In genomic region chr21:43771698-43772367, GRCh38 we compare ENCODE assay signal across 20 cellular contexts. TPM values are rescaled to one million over a fixed set of nuclear protein-coding genes. Genes with fewer than 3 reads are reported as not detected.
A peak's percentile ranks its signal among the peaks of the same experiment; 100 is the strongest.
DNase-seq lines count a peak whose midpoint lies in the region; ATAC-seq and TF ChIP-seq lines count a peak whose summit lies in the region.
"Had no signal": no experiment of that assay in that cellular context is flagged by ENCODE, and none has a peak within 500 bp of the region (broad histone marks: within the 10 kb centered on the region; RNA-seq: fewer than 3 reads in every experiment).

No MANE protein-coding gene starts in this region.

- WGBS in H9 (ENCODE audit: extremely low coverage, insufficient read length, low lambda C conversion rate): no CpG with 5 or more reads among the region's 12 CpGs

- H3K27me3 Mint-ChIP-seq in H9 (ENCODE audit: low read depth): peaks cover 1% of the 10 kb centered on the region; the same call in 1 of the 2 replicates
- H3K27me3 Mint-ChIP-seq in chondrocyte (ENCODE audit: low read depth): no peaks in the 10 kb centered on the region
- H3K27me3 Mint-ChIP-seq in glutamatergic neuron (ENCODE audit: unreplicated experiment): peaks cover 11% of the 10 kb centered on the region
- H3K27me3 Mint-ChIP-seq: activated naive CD8-positive, alpha-beta T cell had no signal

- H3K9me3 Mint-ChIP-seq in H9 (no peaks in the 10 kb centered on the region; a peak in 1 of 5 replicates), chondrocyte (ENCODE audit: low read depth) (no peaks in the 10 kb centered on the region), glutamatergic neuron (ENCODE audit: unreplicated experiment) (peaks cover 6% of the 10 kb centered on the region)

- H3K27ac ChIP-seq in BLaER1 (0 out of 2 replicates have a peak overlapping the region, but pooled peaks have one; percentile 49), H9 (ENCODE audit: insufficient read length, low read depth, low read length) (no peak overlapping the region), substantia nigra (ENCODE audit: low read depth, low read length, poor library complexity, severe bottlenecking) (no peak overlapping the region), caudate nucleus (ENCODE audit: low read depth, low read length) (no peak overlapping the region)
- H3K27ac ChIP-seq: coronary artery, left ventricle myocardium inferior, right lobe of liver, stomach, uterus had no signal

- H2BK12ac ChIP-seq in H9 (ENCODE audit: insufficient read length, low read depth, low read length): no peak overlapping the region

- no peaks in the 10 kb centered on the region; the same call in 1 of the 2 replicates for H3K79me2 ChIP-seq in H9 (ENCODE audit: insufficient read depth, low read length)

- peak overlapping the region in 1 of 2 experiments; percentile 21; a peak in 2 of 5 replicates for H3K4me3 Mint-ChIP-seq in H9
- no peak overlapping the region for H3K4me3 Mint-ChIP-seq in chondrocyte (ENCODE audit: unreplicated experiment)
- peak overlapping the region; percentile 57 for H3K4me3 Mint-ChIP-seq in glutamatergic neuron (ENCODE audit: unreplicated experiment)
- H3K4me3 Mint-ChIP-seq: activated naive CD8-positive, alpha-beta T cell had no signal

- no peak overlapping the region for H3K23ac ChIP-seq in H9 (ENCODE audit: insufficient read length, low read depth, low read length)

- H4K8ac ChIP-seq in H9 (replicated peaks; ENCODE audit: insufficient read length, low read depth, low read length): no peak overlapping the region

- no peak overlapping the region for H2BK120ac ChIP-seq in H9 (ENCODE audit: low read depth, low read length, poor library complexity, severe bottlenecking)

- H4K91ac ChIP-seq in H9 (ENCODE audit: insufficient read length, low read depth, low read length): no peak overlapping the region

- peaks cover 32% of the 10 kb centered on the region for H4K20me1 ChIP-seq in BLaER1
- no peaks in the 10 kb centered on the region for H4K20me1 ChIP-seq in H9 (ENCODE audit: control insufficient read depth, insufficient read depth, insufficient read length)

- H3K36me3 Mint-ChIP-seq in H9 (ENCODE audit: insufficient read depth in 1 of 3, low read depth in 3 of 3): peaks cover 10 to 20% (median 18%) of the 10 kb centered on the region in 3 experiments; a peak in 6 of 7 replicates
- peaks cover 14% of the 10 kb centered on the region for H3K36me3 Mint-ChIP-seq in chondrocyte (ENCODE audit: low read depth)
- H3K36me3 Mint-ChIP-seq in glutamatergic neuron (ENCODE audit: unreplicated experiment): peaks cover 5% of the 10 kb centered on the region

- H3K27ac Mint-ChIP-seq in H9: peak overlapping the region in 2 of 3 experiments; percentile 23 to 60; a peak in 3 of 7 replicates
- H3K27ac Mint-ChIP-seq in chondrocyte (ENCODE audit: unreplicated experiment): peak overlapping the region; percentile 54
- peak overlapping the region; percentile 72 for H3K27ac Mint-ChIP-seq in glutamatergic neuron (ENCODE audit: unreplicated experiment)
- H3K27ac Mint-ChIP-seq: activated naive CD8-positive, alpha-beta T cell had no signal

- H2BK15ac ChIP-seq in H9 (ENCODE audit: low read depth, low read length): no peak overlapping the region

- H2AFZ ChIP-seq in H9 (ENCODE audit: low read length): no peak overlapping the region

- no peak overlapping the region for H3K56ac ChIP-seq in H9 (ENCODE audit: insufficient read length, low read depth, low read length)

- TF ChIP-seq CTCF in H9 (conservative IDR thresholded peaks at IDR 0.05) (no peak), chondrocyte (IDR thresholded peaks at IDR 0.05) (no peak), glutamatergic neuron (IDR thresholded peaks at IDR 0.05; ENCODE audit: partially characterized antibody, unreplicated experiment) (no peak)

- no peak overlapping the region for H4K5ac ChIP-seq in H9 (ENCODE audit: insufficient read length, low read depth, low read length)

- H3K9me3 ChIP-seq in BLaER1 (0 out of 2 replicates have a peak, but pooled peaks cover 8% of the 10 kb centered on the region), H9 (ENCODE audit: control insufficient read depth, low read depth, low read length) (no peaks in the 10 kb centered on the region)
- H3K9me3 ChIP-seq: heart left ventricle, left ventricle myocardium inferior, right lobe of liver, stomach, uterus had no signal

- H3T11ph ChIP-seq in H9 (ENCODE audit: low read length): no peak overlapping the region

- H3K14ac ChIP-seq in H9 (ENCODE audit: insufficient read depth, low read length): no peak overlapping the region

- no peak overlapping the region for H2BK20ac ChIP-seq in H9 (ENCODE audit: low read depth, low read length, poor library complexity, severe bottlenecking)

- H3K4me2 ChIP-seq in BLaER1 (peak overlapping the region; percentile 90), H9 (ENCODE audit: insufficient read depth, insufficient read length, low read length) (no peak overlapping the region)

- H3K4me1 Mint-ChIP-seq in H9: peaks cover 50 to 51% of the 10 kb centered on the region in 2 experiments
- H3K4me1 Mint-ChIP-seq in chondrocyte (ENCODE audit: low read depth): peaks cover 42% of the 10 kb centered on the region
- H3K4me1 Mint-ChIP-seq in glutamatergic neuron (ENCODE audit: low read depth, unreplicated experiment): peaks cover 35% of the 10 kb centered on the region

- DNase-seq in H9: no peak
- DNase-seq in chondrocyte (ENCODE audit: low spot score): no peak
- no peak for DNase-seq in glutamatergic neuron
- no peak for DNase-seq in substantia nigra (lab: John Stamatoyannopoulos, UW)
- no peak for DNase-seq in caudate nucleus (lab: John Stamatoyannopoulos, UW)
- DNase-seq in HuH-7 (ENCODE audit: low spot score): no peak
- DNase-seq: activated CD4-positive, alpha-beta T cell treated with anti-CD3 and anti-CD28 coated beads, Interleukin-2, amount 50 U/mL, for 48 hours; EL; heart left ventricle; Kasumi-1; left ventricle myocardium inferior; NCI-H1105 treated with DMSO at 0.1 percent for 48 hours; NCI-H345; right lobe of liver; stomach; uterus had no signal

- no peak overlapping the region for H3K4ac ChIP-seq in H9 (ENCODE audit: low read depth, low read length)

- no peak overlapping the region for H3K4me3 ChIP-seq in BLaER1
- H3K4me3 ChIP-seq: coronary artery, heart left ventricle, left ventricle myocardium inferior, right lobe of liver, stomach, uterus had no signal

- no peak overlapping the region for H2BK5ac ChIP-seq in H9 (ENCODE audit: insufficient read length, low read length)

- peaks cover 23% of the 10 kb centered on the region for H3K36me3 ChIP-seq in BLaER1
- H3K36me3 ChIP-seq: uterus had no signal

- H3K4me1 ChIP-seq in BLaER1 (peaks cover 58% of the 10 kb centered on the region), H9 (ENCODE audit: insufficient read depth, low read length) (peaks cover 4% of the 10 kb centered on the region; the same call in 1 of the 2 replicates)

- no peak overlapping the region for H3K9ac ChIP-seq in BLaER1
- H3K9ac ChIP-seq in H9 (ENCODE audit: extremely low read depth, insufficient read length, low read length): no peak overlapping the region

- no peaks in the 10 kb centered on the region for H3K23me2 ChIP-seq in H9 (ENCODE audit: insufficient read length, low read depth, low read length, poor library complexity, severe bottlenecking)

- no peak overlapping the region for H2AK5ac ChIP-seq in H9 (ENCODE audit: insufficient read length, low read length)

- no peak overlapping the region for H3K18ac ChIP-seq in H9 (ENCODE audit: insufficient read length, low read depth, low read length)

- no peaks in the 10 kb centered on the region for H3K79me1 ChIP-seq in H9 (ENCODE audit: insufficient read depth, low read depth, low read length, poor library complexity, severe bottlenecking)

- no peak for ATAC-seq in GM18498 (IDR thresholded peaks at IDR 0.05; ENCODE audit: unreplicated experiment)
- ATAC-seq: heart left ventricle, right lobe of liver had no signal

- H3K27me3 ChIP-seq in BLaER1: no peaks in the 10 kb centered on the region
- no peaks in the 10 kb centered on the region for H3K27me3 ChIP-seq in H9 (ENCODE audit: insufficient read depth, low read length)
- H3K27me3 ChIP-seq: heart left ventricle, right lobe of liver, stomach, uterus had no signal

RNA-seq across cellular contexts. Expression of gene CSTB, which starts 4.3 kb away (rescaled TPM):
- total RNA-seq in H9 (2021) (40.7 and 44.5 TPM in 2 replicates), chondrocyte (56.5 to 63.6 TPM (median 57.2 TPM) in 3 replicates), glutamatergic neuron (ENCODE audit: unreplicated experiment) (32.7 TPM)

RNA-seq across cellular contexts. Expression of gene RRP1, which starts 17.5 kb away (rescaled TPM):
- total RNA-seq in H9 (2021) (73.3 and 76.7 TPM in 2 replicates), chondrocyte (18.4 to 19.6 TPM (median 19.2 TPM) in 3 replicates), glutamatergic neuron (ENCODE audit: unreplicated experiment) (26.2 TPM)

RNA-seq across cellular contexts. Expression of gene PDXK, which starts 52.9 kb away (rescaled TPM):
- 109 and 117 TPM in 2 replicates for total RNA-seq in H9 (2021)
- 213 to 234 TPM (median 216 TPM) in 3 replicates for total RNA-seq in chondrocyte
- total RNA-seq in glutamatergic neuron (ENCODE audit: unreplicated experiment): 63.8 TPM
